Comparison of ENCODE assay signal across 8 cellular contexts in genomic region chr1:15100369-15101111, GRCh38. TPM values are rescaled to one million over a fixed set of nuclear protein-coding genes. Genes with fewer than 3 reads are reported as not detected.
DNase-seq lines count a peak whose midpoint lies in the region; ATAC-seq and TF ChIP-seq lines count a peak whose summit lies in the region.

No MANE protein-coding gene starts in this region.

- POLR2A ChIA-PET in Panc1 (lab: Charles Lee), result no interaction called here

- peak; percentile 72 for DNase-seq in D341Med (ENCODE audit: low spot score)
- peak; percentile 57 for DNase-seq in Panc1 (ENCODE audit: low read depth, low spot score)
- DNase-seq in activated naive CD4-positive, alpha-beta T cell treated with anti-CD3 and anti-CD28 coated beads, Interleukin-2, amount 50 U/mL, for 16 hours, result peak; percentile 43
- DNase-seq in heart right ventricle, result peak; percentile 23 to 41
- DNase-seq in sciatic nerve (ENCODE audit: low spot score), result no peak

- intact Hi-C loops in Panc1 (cut with micrococcal nuclease; ENCODE audit: unreplicated experiment) (loop anchor here (1.0 to 2.0 kb wide), 2 partner anchors 20 to 38 kb away; no protein-coding TSS in a partner anchor), heart right ventricle (cut with DNase I) (loop anchor here in 1 of 10 donors (5.0 kb wide), 1 partner anchor 1133 kb away; no protein-coding TSS in a partner anchor), sciatic nerve (cut with DNase I) (no loop called here)

- peak; percentile 47 for ATAC-seq in HG03175 (IDR thresholded peaks at IDR 0.05; ENCODE audit: unreplicated experiment)
- peak; percentile 86 for ATAC-seq in Panc1
- ATAC-seq in heart right ventricle, result peak in 7 of 8 donors; percentile 14 to 68 (median 53)
- ATAC-seq in sciatic nerve, result peak; percentile 50
- ATAC-seq in HG03025 (IDR thresholded peaks at IDR 0.05; ENCODE audit: low FRiP score, unreplicated experiment), result no peak
- no peak for ATAC-seq in GM21786 (IDR thresholded peaks at IDR 0.05; ENCODE audit: unreplicated experiment)

- H3K36me3 ChIP-seq in Panc1 (ENCODE audit: control insufficient read depth, insufficient read depth, low read length), result no peaks in the 10 kb centered on the region
- H3K36me3 ChIP-seq in heart right ventricle, result no peaks in the 10 kb centered on the region

- in situ Hi-C loops in Panc1 (cut with HindIII; ENCODE audit: low pct_unique_long_range_greater_than_20kb, low sequenced_read_pairs), result no loop called here

- H3K4me1 ChIP-seq in Panc1 (ENCODE audit: control insufficient read depth, insufficient read depth, low read length) (0 out of 2 replicates have a peak, but pooled peaks cover 3% of the 10 kb centered on the region), heart right ventricle (no peaks in the 10 kb centered on the region)

- CTCF ChIA-PET in Panc1 (lab: Charles Lee), result no interaction called here

- no TSS peak for BruUV-seq in Panc1 (replicated peaks; lab: Mats Ljungman, UMichigan)

- H3K9me3 ChIP-seq in Panc1 (ENCODE audit: control insufficient read depth, insufficient read depth, low read depth, low read length) (peaks cover 4% of the 10 kb centered on the region; the same call in 1 of the 2 replicates), heart right ventricle (peaks cover 0 to 12% (median 0%) of the 10 kb centered on the region in 11 donors)

- H3K27ac ChIP-seq in Panc1 (ENCODE audit: low read length), result no peak overlapping the region
- H3K27ac ChIP-seq in heart right ventricle, result no peak overlapping the region

- peak; percentile 95 for TF ChIP-seq CTCF in Panc1 (IDR thresholded peaks at IDR 0.05)
- peak; percentile 73 to 90 (median 84) for TF ChIP-seq CTCF in heart right ventricle (IDR thresholded peaks at IDR 0.05)

- 28 to 37% methylated on average over 23 of the region's 23 CpGs for WGBS in heart right ventricle, 2 donors

- H3K4me3 ChIP-seq in Panc1 (ENCODE audit: low read depth in 2 of 2, low read length in 2 of 2) (no peak overlapping the region), heart right ventricle (no peak overlapping the region)

- H3K27me3 ChIP-seq in Panc1 (ENCODE audit: control insufficient read depth, insufficient read depth, low read length), result peaks cover 2% of the 10 kb centered on the region
- peaks cover 0 to 32% (median 15%) of the 10 kb centered on the region in 7 donors for H3K27me3 ChIP-seq in heart right ventricle

RNA-seq across cellular contexts. Expression of gene TMEM51, which starts 53.0 kb away (rescaled TPM):
- total RNA-seq in Panc1 (2021; ENCODE audit: unreplicated experiment), result 25.8 TPM
- 23.8 TPM for polyA plus RNA-seq in Panc1 (2012; ENCODE audit: insufficient read length)
- 1 to 10 TPM; 2.0 to 9.5 (median 2.8) TPM for total RNA-seq in heart right ventricle
- 1 to 10 TPM; 3.8 to 3.9 TPM for polyA plus RNA-seq in heart right ventricle
- total RNA-seq in sciatic nerve, result 17.3 TPM

Comparison
In these comparisons a context has a peak if more than half of its experiments do, and no peak if none do; other contexts are left out.
1. ATAC-seq: peak in HG03175 (single experiment), Panc1 (single experiment), heart right ventricle (7 of 8) and sciatic nerve (single experiment); none in HG03025 (single experiment) and GM21786 (single experiment).